In genomic region chr16:6157806-6158205, GRCh38 we compare ENCODE assay signal across 20 cellular contexts.
"Had no signal": no experiment of that assay in that cellular context is flagged by ENCODE, and none has a peak within 500 bp of the region (broad histone marks: within the 10 kb centered on the region; RNA-seq: fewer than 3 reads in every experiment).

No MANE protein-coding gene starts in this region.

- H3K9me3 ChIP-seq: heart left ventricle, testis, transverse colon had no signal

- H3K27me3 ChIP-seq: heart left ventricle, spleen, testis, transverse colon had no signal

- H3K27me3 Mint-ChIP-seq: naive B cell; stimulated activated memory B cell treated with anti-CD40 and anti-IgM and Interleukin-4, amounts not matched to agents 10 μg/mL and 1 μg/mL and 100 μg/mL, for 72 hours; stimulated activated naive CD8-positive, alpha-beta T cell treated with anti-CD3 and anti-CD28 coated beads, Interleukin-15, amount 100 ng/mL, for 72 hours had no signal

- H3K36me3 ChIP-seq: heart left ventricle, spleen, transverse colon had no signal

- H3K4me3 Mint-ChIP-seq: endodermal cell; naive B cell; nephron; stimulated activated memory B cell treated with anti-CD40 and anti-IgM and Interleukin-4, amounts not matched to agents 10 μg/mL and 1 μg/mL and 100 μg/mL, for 72 hours; stimulated activated naive CD8-positive, alpha-beta T cell treated with anti-CD3 and anti-CD28 coated beads, Interleukin-15, amount 100 ng/mL, for 72 hours had no signal

- H3K9me3 Mint-ChIP-seq: endodermal cell, nephron had no signal

- H3K27ac Mint-ChIP-seq: endodermal cell; naive B cell; nephron; stimulated activated memory B cell treated with anti-CD40 and anti-IgM and Interleukin-4, amounts not matched to agents 10 μg/mL and 1 μg/mL and 100 μg/mL, for 72 hours; stimulated activated naive CD8-positive, alpha-beta T cell treated with anti-CD3 and anti-CD28 coated beads, Interleukin-15, amount 100 ng/mL, for 72 hours had no signal

- H3K27ac ChIP-seq: coronary artery, heart left ventricle, spleen, testis, transverse colon had no signal

- H3K4me1 Mint-ChIP-seq: endodermal cell; naive B cell; nephron; stimulated activated memory B cell treated with anti-CD40 and anti-IgM and Interleukin-4, amounts not matched to agents 10 μg/mL and 1 μg/mL and 100 μg/mL, for 72 hours; stimulated activated naive CD8-positive, alpha-beta T cell treated with anti-CD3 and anti-CD28 coated beads, Interleukin-15, amount 100 ng/mL, for 72 hours had no signal

- H3K4me3 ChIP-seq: coronary artery, heart left ventricle, spleen, transverse colon had no signal

- H3K36me3 Mint-ChIP-seq: naive B cell; stimulated activated memory B cell treated with anti-CD40 and anti-IgM and Interleukin-4, amounts not matched to agents 10 μg/mL and 1 μg/mL and 100 μg/mL, for 72 hours had no signal

- DNase-seq: effector CD4-positive, alpha-beta T cell; endodermal cell; foreskin melanocyte; heart left ventricle; hippocampal formation; left colon; mesendoderm; naive B cell; posterior cingulate gyrus; spleen; stimulated activated CD4-positive, alpha-beta T cell treated with anti-CD3 and anti-CD28 coated beads, Interleukin-15, amount 100 ng/mL, for 24 hours; stimulated activated CD4-positive, alpha-beta T cell treated with anti-CD3 and anti-CD28 coated beads, Interleukin-1b, Interleukin-23, amount 100 ng/mL, for 48 hours; stimulated activated CD4-positive, alpha-beta T cell treated with anti-CD3 and anti-CD28 coated beads, Interleukin-4, amount 100 ng/mL, for 24 hours; stimulated activated naive CD8-positive, alpha-beta T cell treated with anti-CD3 and anti-CD28 coated beads, Interleukin-15, amount 100 ng/mL, for 72 hours; testis; transverse colon had no signal

- H3K4me1 ChIP-seq: heart left ventricle, spleen, testis, transverse colon had no signal

- ATAC-seq: heart left ventricle; left colon; sciatic nerve; stimulated activated memory B cell treated with anti-CD40 and anti-IgM and Interleukin-4, amounts not matched to agents 10 μg/mL and 1 μg/mL and 100 μg/mL, for 72 hours; stimulated activated naive CD8-positive, alpha-beta T cell treated with anti-CD3 and anti-CD28 coated beads, Interleukin-15, amount 100 ng/mL, for 72 hours had no signal
